ENCODE assay signal across 18 cellular contexts in the genomic region with DNA sequence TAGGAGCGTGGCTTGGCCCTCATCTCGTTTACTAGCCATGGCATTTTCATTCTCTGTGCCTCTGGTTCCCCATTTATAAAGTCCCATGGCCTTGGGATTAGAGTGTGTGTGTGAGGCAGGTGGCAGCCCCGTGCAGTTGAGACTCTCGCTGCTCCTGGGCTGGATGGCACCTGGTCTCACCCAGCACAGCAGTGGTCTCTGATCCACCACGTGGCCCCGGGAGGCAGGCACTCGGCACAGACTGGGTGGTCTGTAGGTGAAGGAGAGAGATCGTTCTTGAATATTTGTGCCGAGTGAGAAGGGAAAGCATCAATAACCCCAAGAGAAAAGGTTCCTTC. TPM values are rescaled to one million over a fixed set of nuclear protein-coding genes. Genes with fewer than 3 reads are reported as not detected.
DNase-seq lines count a peak whose midpoint lies in the region; ATAC-seq and TF ChIP-seq lines count a peak whose summit lies in the region.
"Had no signal": no experiment of that assay in that cellular context is flagged by ENCODE, and none has a peak within 500 bp of the region (broad histone marks: within the 10 kb centered on the region; RNA-seq: fewer than 3 reads in every experiment).

No MANE protein-coding gene starts in this region.

- TF ChIP-seq CTCF in nephron progenitor cell (IDR thresholded peaks at IDR 0.05), result no peak
- no peak for TF ChIP-seq CTCF in vagina (IDR thresholded peaks at IDR 0.05)

- peak; percentile 48 for DNase-seq in activated effector memory CD4-positive, alpha-beta T cell treated with anti-CD3 and anti-CD28 coated beads, Interleukin-2, amount 50 U/mL, for 16 hours
- no peak for DNase-seq in activated effector memory CD4-positive, alpha-beta T cell treated with Interleukin-2 at 50 U/mL for 16 hours
- no peak for DNase-seq in epithelial cell of prostate (ENCODE audit: low read depth, low spot score)
- no peak for DNase-seq in nephron progenitor cell
- no peak for DNase-seq in vagina (ENCODE audit: extremely low spot score in 2 of 2)
- DNase-seq in T-helper 17 cell, result no peak
- no peak for DNase-seq in NCI-H2171 treated with DMSO at 0.1 percent for 48 hours (lab: John Stamatoyannopoulos, UW)
- DNase-seq in HUDEP-2 (lab: John Stamatoyannopoulos, UW; ENCODE audit: unreplicated experiment in 76 of 76), result no peak
- DNase-seq: activated naive CD4-positive, alpha-beta T cell treated with Interleukin-2 at 50 U/mL for 16 hours; body of pancreas; NCI-H1048; NCI-H2227 treated with DMSO at 0.1 percent for 48 hours; stimulated activated CD4-positive, alpha-beta T cell treated with anti-CD3 and anti-CD28 coated beads, Interleukin-12 subunit alpha, Interleukin-12 subunit beta, amount 100 ng/mL, for 4 hours had no signal

- H3K27ac Mint-ChIP-seq in nephron progenitor cell, result peak overlapping the region; percentile 82
- H3K27ac Mint-ChIP-seq in T-helper 17 cell, result no peak overlapping the region
- H3K27ac Mint-ChIP-seq: CD8-positive, alpha-beta memory T cell had no signal

- H3K4me1 ChIP-seq in vagina, result peaks cover 45% of the 10 kb centered on the region
- H3K4me1 ChIP-seq: body of pancreas, HAP-1 had no signal

- H3K9me3 ChIP-seq in vagina (no peaks in the 10 kb centered on the region), T-helper 17 cell (ENCODE audit: control insufficient read depth, low read length, poor library complexity, severe bottlenecking) (no peaks in the 10 kb centered on the region)
- H3K9me3 ChIP-seq: body of pancreas, HAP-1, neutrophil had no signal

- H3K4me3 Mint-ChIP-seq in nephron progenitor cell, result no peak overlapping the region
- H3K4me3 Mint-ChIP-seq in T-helper 17 cell, result no peak overlapping the region
- H3K4me3 Mint-ChIP-seq: CD8-positive, alpha-beta memory T cell had no signal

- no peaks in the 10 kb centered on the region for H3K36me3 ChIP-seq in vagina
- H3K36me3 ChIP-seq: HAP-1, neutrophil had no signal

- H3K4me1 Mint-ChIP-seq in nephron progenitor cell (peaks cover 55% of the 10 kb centered on the region), T-helper 17 cell (peaks cover 7% of the 10 kb centered on the region)
- H3K4me1 Mint-ChIP-seq: CD8-positive, alpha-beta memory T cell had no signal

- no peak overlapping the region for H3K4me3 ChIP-seq in vagina
- H3K4me3 ChIP-seq: body of pancreas, dorsolateral prefrontal cortex, HAP-1 had no signal

- H3K27me3 Mint-ChIP-seq in nephron progenitor cell (ENCODE audit: low read depth, poor library complexity), result peaks cover 5% of the 10 kb centered on the region
- H3K27me3 Mint-ChIP-seq in T-helper 17 cell, result no peaks in the 10 kb centered on the region
- H3K27me3 Mint-ChIP-seq: CD8-positive, alpha-beta memory T cell had no signal

- H3K27ac ChIP-seq in epithelial cell of prostate, result peak overlapping the region; percentile 32
- H3K27ac ChIP-seq in vagina, result peak overlapping the region; percentile 62
- H3K27ac ChIP-seq: body of pancreas, dorsolateral prefrontal cortex, neutrophil had no signal

- no peak for ATAC-seq in T-helper 17 cell
- ATAC-seq: body of pancreas had no signal

- intact Hi-C loops in vagina (cut with DNase I), result no loop called here

- H3K27me3 ChIP-seq in vagina, result no peaks in the 10 kb centered on the region
- H3K27me3 ChIP-seq: body of pancreas, dorsolateral prefrontal cortex, neutrophil had no signal

- no peak for TF ChIP-seq POLR2A in vagina (IDR thresholded peaks at IDR 0.05)

- H3K36me3 Mint-ChIP-seq in nephron progenitor cell (ENCODE audit: low read depth) (no peaks in the 10 kb centered on the region), T-helper 17 cell (ENCODE audit: low read depth) (no peaks in the 10 kb centered on the region)

- no peaks in the 10 kb centered on the region for H3K9me3 Mint-ChIP-seq in nephron progenitor cell
- H3K9me3 Mint-ChIP-seq: CD8-positive, alpha-beta memory T cell had no signal

RNA-seq across cellular contexts. Expression of a gene that starts 50.4 kb away (rescaled TPM):
- 50.6 TPM for total RNA-seq in vagina
- not detected for total RNA-seq in T-helper 17 cell
- total RNA-seq: body of pancreas; CD8-positive, alpha-beta memory T cell; lung microvascular endothelial cell had no signal

Comparison
In these comparisons a context has a peak if more than half of its experiments do, and no peak if none do; other contexts are left out.
1. RNA of a gene that starts 50.4 kb away (total RNA-seq): 50.6 TPM in vagina (single experiment); not detected in T-helper 17 cell; every median in the first group is over 10 times any median in the second.